Comparison of ENCODE assay signal across 2 cellular contexts in the genomic region with DNA sequence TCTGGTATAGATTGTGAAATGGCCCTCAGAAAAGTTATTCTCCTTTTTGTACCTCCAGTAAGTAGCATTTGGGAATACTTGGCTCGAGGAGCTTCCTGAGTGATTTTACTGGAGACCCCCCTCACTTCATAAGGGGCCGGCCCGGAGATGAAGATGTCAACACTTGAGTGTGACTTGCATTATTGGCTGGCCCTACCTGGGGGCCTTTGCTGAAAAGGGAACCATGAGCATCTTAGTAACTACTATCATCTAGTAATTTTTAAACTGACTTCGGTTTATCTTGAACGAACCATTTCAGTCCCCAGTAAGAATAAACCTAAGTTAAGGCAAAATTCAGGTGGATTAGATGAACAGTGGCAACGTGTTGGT.
A peak's percentile ranks its signal among the peaks of the same experiment; 100 is the strongest.
TF ChIP-seq lines count a peak whose summit lies in the region.

No MANE protein-coding gene starts in this region.

TF ChIP-seq in HCT116, 20 proteins besides CTCF, POLR2A, EP300 and RAD21:
- no peak for TF ChIP-seq ELF1 (IDR thresholded peaks at IDR 0.05; ENCODE audit: borderline replicate concordance, low read depth)
- no peak for TF ChIP-seq YY1 (IDR thresholded peaks at IDR 0.05; ENCODE audit: extremely low read depth, insufficient replicate concordance, low read depth, low read length)
- TF ChIP-seq CBX3 (IDR thresholded peaks at IDR 0.05; ENCODE audit: low read depth): no peak
- TF ChIP-seq SP1 (IDR thresholded peaks at IDR 0.05; ENCODE audit: low read depth): no peak
- no peak for TF ChIP-seq JUND (IDR thresholded peaks at IDR 0.05)
- no peak for TF ChIP-seq FOSL1 (IDR thresholded peaks at IDR 0.05; ENCODE audit: low read depth)
- TF ChIP-seq, protein P1, sequence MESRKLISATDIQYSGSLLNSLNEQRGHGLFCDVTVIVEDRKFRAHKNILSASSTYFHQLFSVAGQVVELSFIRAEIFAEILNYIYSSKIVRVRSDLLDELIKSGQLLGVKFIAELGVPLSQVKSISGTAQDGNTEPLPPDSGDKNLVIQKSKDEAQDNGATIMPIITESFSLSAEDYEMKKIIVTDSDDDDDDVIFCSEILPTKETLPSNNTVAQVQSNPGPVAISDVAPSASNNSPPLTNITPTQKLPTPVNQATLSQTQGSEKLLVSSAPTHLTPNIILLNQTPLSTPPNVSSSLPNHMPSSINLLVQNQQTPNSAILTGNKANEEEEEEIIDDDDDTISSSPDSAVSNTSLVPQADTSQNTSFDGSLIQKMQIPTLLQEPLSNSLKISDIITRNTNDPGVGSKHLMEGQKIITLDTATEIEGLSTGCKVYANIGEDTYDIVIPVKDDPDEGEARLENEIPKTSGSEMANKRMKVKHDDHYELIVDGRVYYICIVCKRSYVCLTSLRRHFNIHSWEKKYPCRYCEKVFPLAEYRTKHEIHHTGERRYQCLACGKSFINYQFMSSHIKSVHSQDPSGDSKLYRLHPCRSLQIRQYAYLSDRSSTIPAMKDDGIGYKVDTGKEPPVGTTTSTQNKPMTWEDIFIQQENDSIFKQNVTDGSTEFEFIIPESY (IDR thresholded peaks at IDR 0.05; ENCODE audit: extremely low read depth, insufficient replicate concordance, low read length): no peak
- TF ChIP-seq ZNF274 (IDR thresholded peaks at IDR 0.05; ENCODE audit: low read depth, low read length): no peak
- no peak for TF ChIP-seq SIN3A (IDR thresholded peaks at IDR 0.05; ENCODE audit: low read depth)
- TF ChIP-seq EGR1 (IDR thresholded peaks at IDR 0.05; ENCODE audit: low read depth): no peak
- TF ChIP-seq, protein P2, sequence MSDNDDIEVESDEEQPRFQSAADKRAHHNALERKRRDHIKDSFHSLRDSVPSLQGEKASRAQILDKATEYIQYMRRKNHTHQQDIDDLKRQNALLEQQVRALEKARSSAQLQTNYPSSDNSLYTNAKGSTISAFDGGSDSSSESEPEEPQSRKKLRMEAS (IDR thresholded peaks at IDR 0.05): no peak
- no peak for TF ChIP-seq POLR2AphosphoS5 (IDR thresholded peaks at IDR 0.05; ENCODE audit: low read depth, low read length)
- TF ChIP-seq, protein P3, sequence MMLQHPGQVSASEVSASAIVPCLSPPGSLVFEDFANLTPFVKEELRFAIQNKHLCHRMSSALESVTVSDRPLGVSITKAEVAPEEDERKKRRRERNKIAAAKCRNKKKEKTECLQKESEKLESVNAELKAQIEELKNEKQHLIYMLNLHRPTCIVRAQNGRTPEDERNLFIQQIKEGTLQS (IDR thresholded peaks at IDR 0.05): no peak
- no peak for TF ChIP-seq CEBPB (IDR thresholded peaks at IDR 0.05; ENCODE audit: low read depth)
- no peak for TF ChIP-seq EZH2phosphoT487 (IDR thresholded peaks at IDR 0.05; ENCODE audit: borderline replicate concordance)
- no peak for TF ChIP-seq SRF (IDR thresholded peaks at IDR 0.05; ENCODE audit: low read depth)

TF ChIP-seq in GM12878, 131 proteins besides CTCF, POLR2A, EP300 and RAD21:
- TF ChIP-seq STAT1 (conservative IDR thresholded peaks at IDR 0.05): no peak
- TF ChIP-seq, protein P4, sequence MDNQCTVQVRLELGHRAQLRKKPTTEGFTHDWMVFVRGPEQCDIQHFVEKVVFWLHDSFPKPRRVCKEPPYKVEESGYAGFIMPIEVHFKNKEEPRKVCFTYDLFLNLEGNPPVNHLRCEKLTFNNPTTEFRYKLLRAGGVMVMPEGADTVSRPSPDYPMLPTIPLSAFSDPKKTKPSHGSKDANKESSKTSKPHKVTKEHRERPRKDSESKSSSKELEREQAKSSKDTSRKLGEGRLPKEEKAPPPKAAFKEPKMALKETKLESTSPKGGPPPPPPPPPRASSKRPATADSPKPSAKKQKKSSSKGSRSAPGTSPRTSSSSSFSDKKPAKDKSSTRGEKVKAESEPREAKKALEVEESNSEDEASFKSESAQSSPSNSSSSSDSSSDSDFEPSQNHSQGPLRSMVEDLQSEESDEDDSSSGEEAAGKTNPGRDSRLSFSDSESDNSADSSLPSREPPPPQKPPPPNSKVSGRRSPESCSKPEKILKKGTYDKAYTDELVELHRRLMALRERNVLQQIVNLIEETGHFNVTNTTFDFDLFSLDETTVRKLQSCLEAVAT (IDR thresholded peaks at IDR 0.05): peak; percentile 84; the same call in 1 of the 2 replicates
